In genomic region chr20:63668351-63668750, GRCh38 we compare ENCODE assay signal across 39 cellular contexts. TPM values are rescaled to one million over a fixed set of nuclear protein-coding genes. Genes with fewer than 3 reads are reported as not detected.
"Had no signal": no experiment of that assay in that cellular context is flagged by ENCODE, and none has a peak within 500 bp of the region (broad histone marks: within the 10 kb centered on the region; RNA-seq: fewer than 3 reads in every experiment).

No MANE protein-coding gene starts in this region.

- H3K27ac ChIP-seq: ascending aorta, cardiac muscle cell, VCaP had no signal

- H3K4me1 Mint-ChIP-seq: activated B cell treated with CpG ODN at 0.5 μM for 24 hours; activated CD4-positive, alpha-beta T cell treated with anti-CD3 and anti-CD28 coated beads, Interleukin-2, amount 10 ng/mL, durations not matched to agents 24 days and 14 days; activated naive CD4-positive, alpha-beta T cell treated with anti-CD3 and anti-CD28 coated beads, Interleukin-2, amount 10 ng/mL, durations not matched to agents 7 days and 5 days; activated naive CD4-positive, alpha-beta T cell treated with anti-CD3 and anti-CD28 coated beads, Interleukin-2, amount 50 U/mL, for 24 hours; activated naive CD8-positive, alpha-beta T cell treated with anti-CD3 and anti-CD28 coated beads, Interleukin-2, amount 10 ng/mL, durations not matched to agents 7 days and 5 days; activated naive CD8-positive, alpha-beta T cell treated with anti-CD3 and anti-CD28 coated beads, Interleukin-2, amount 50 U/mL, for 24 hours; activated T-helper 17 cell treated with anti-CD3 and anti-CD28 coated beads, Interleukin-2, amount 50 U/mL, for 72 hours; T-cell had no signal

- H3K4me3 Mint-ChIP-seq: activated B cell treated with CpG ODN at 0.5 μM for 24 hours; activated CD4-positive, alpha-beta memory T cell treated with anti-CD3 and anti-CD28 coated beads for 36 hours; activated CD4-positive, alpha-beta T cell treated with anti-CD3 and anti-CD28 coated beads, Interleukin-2, amount 10 ng/mL, durations not matched to agents 24 days and 14 days; activated CD8-positive, alpha-beta T cell treated with anti-CD3 and anti-CD28 coated beads for 36 hours; activated naive CD4-positive, alpha-beta T cell treated with anti-CD3 and anti-CD28 coated beads, Interleukin-2, amount 10 ng/mL, durations not matched to agents 7 days and 5 days; activated naive CD4-positive, alpha-beta T cell treated with anti-CD3 and anti-CD28 coated beads, Interleukin-2, amount 50 U/mL, for 24 hours; activated naive CD8-positive, alpha-beta T cell; activated naive CD8-positive, alpha-beta T cell treated with anti-CD3 and anti-CD28 coated beads, Interleukin-2, amount 10 ng/mL, durations not matched to agents 7 days and 5 days; activated naive CD8-positive, alpha-beta T cell treated with anti-CD3 and anti-CD28 coated beads, Interleukin-2, amount 50 U/mL, for 24 hours; activated T-cell treated with anti-CD3 and anti-CD28 coated beads, Interleukin-2, amount 50 U/mL, for 4 hours; activated T-cell treated with anti-CD3 and anti-CD28 coated beads, Interleukin-2, amount 50 U/mL, for 72 hours; activated T-helper 1 cell treated with anti-CD3 and anti-CD28 coated beads, Interleukin-12 subunit alpha, Interleukin-12 subunit beta, Interleukin-2, Interleukin-4 antibody, amounts not matched to agents 30 ng/mL and 10 ng/mL and 1 ng/mL, durations not matched to agents 14 hours and 24 hours and 36 hours; activated T-helper 17 cell treated with anti-CD3 and anti-CD28 coated beads, Interleukin-2, amount 50 U/mL, for 72 hours; brain; central memory CD8-positive, alpha-beta T cell; T-cell; T-helper 17 cell had no signal

- ATAC-seq: activated CD8-positive, alpha-beta T cell treated with anti-CD3 and anti-CD28 coated beads for 36 hours; activated naive CD8-positive, alpha-beta T cell treated with anti-CD3 and anti-CD28 coated beads, Interleukin-2, amount 50 U/mL, for 24 hours; activated T-cell treated with anti-CD3 and anti-CD28 coated beads, Interleukin-2, amount 50 U/mL, for 4 hours; activated T-cell treated with anti-CD3 and anti-CD28 coated beads, Interleukin-2, amount 50 U/mL, for 72 hours; activated T-helper 17 cell treated with anti-CD3 and anti-CD28 coated beads, Interleukin-2, amount 50 U/mL, for 72 hours; T-cell; T-helper 17 cell had no signal

- H3K4me1 ChIP-seq: ascending aorta had no signal

- H3K27ac Mint-ChIP-seq: activated B cell treated with CpG ODN at 0.5 μM for 24 hours; activated CD4-positive, alpha-beta memory T cell treated with anti-CD3 and anti-CD28 coated beads for 36 hours; activated CD4-positive, alpha-beta T cell treated with anti-CD3 and anti-CD28 coated beads, Interleukin-2, amount 10 ng/mL, durations not matched to agents 24 days and 14 days; activated CD8-positive, alpha-beta T cell treated with anti-CD3 and anti-CD28 coated beads for 36 hours; activated naive CD4-positive, alpha-beta T cell treated with anti-CD3 and anti-CD28 coated beads, Interleukin-2, amount 10 ng/mL, durations not matched to agents 7 days and 5 days; activated naive CD4-positive, alpha-beta T cell treated with anti-CD3 and anti-CD28 coated beads, Interleukin-2, amount 50 U/mL, for 24 hours; activated naive CD8-positive, alpha-beta T cell; activated naive CD8-positive, alpha-beta T cell treated with anti-CD3 and anti-CD28 coated beads, Interleukin-2, amount 10 ng/mL, durations not matched to agents 7 days and 5 days; activated naive CD8-positive, alpha-beta T cell treated with anti-CD3 and anti-CD28 coated beads, Interleukin-2, amount 50 U/mL, for 24 hours; activated T-cell treated with anti-CD3 and anti-CD28 coated beads, Interleukin-2, amount 50 U/mL, for 72 hours; activated T-helper 1 cell treated with anti-CD3 and anti-CD28 coated beads, Interleukin-12 subunit alpha, Interleukin-12 subunit beta, Interleukin-2, Interleukin-4 antibody, amounts not matched to agents 30 ng/mL and 10 ng/mL and 1 ng/mL, durations not matched to agents 14 hours and 24 hours and 36 hours; activated T-helper 17 cell treated with anti-CD3 and anti-CD28 coated beads, Interleukin-2, amount 50 U/mL, for 72 hours; T-cell; T-helper 17 cell had no signal

- H3K27me3 ChIP-seq: ascending aorta, cardiac muscle cell had no signal

- DNase-seq: activated B cell treated with CpG ODN at 0.5 μM for 24 hours; activated CD4-positive, alpha-beta memory T cell treated with anti-CD3 and anti-CD28 coated beads for 36 hours; activated CD4-positive, alpha-beta T cell treated with anti-CD3 and anti-CD28 coated beads for 4 hours; activated CD4-positive, alpha-beta T cell treated with anti-CD3 and anti-CD28 coated beads, Interleukin-2, amount 10 ng/mL, durations not matched to agents 24 days and 14 days; activated CD4-positive, alpha-beta T cell treated with anti-CD3 and anti-CD28 coated beads, Interleukin-2, amount 50 U/mL, for 1 hour; activated CD4-positive, alpha-beta T cell treated with anti-CD3 and anti-CD28 coated beads, Interleukin-2, amount 50 U/mL, for 4 hours; activated CD4-positive, CD25-positive, alpha-beta regulatory T cell treated with anti-CD3 and anti-CD28 coated beads, Interleukin-2, amount 50 U/mL, for 72 hours; activated CD8-positive, alpha-beta memory T cell treated with anti-CD3 and anti-CD28 coated beads, Interleukin-2, amount 50 U/mL, for 4 hours; activated CD8-positive, alpha-beta T cell treated with anti-CD3 and anti-CD28 coated beads for 36 hours; activated gamma-delta T cell; activated naive CD4-positive, alpha-beta T cell treated with anti-CD3 and anti-CD28 coated beads, Interleukin-2, amount 10 ng/mL, durations not matched to agents 7 days and 5 days; activated naive CD4-positive, alpha-beta T cell treated with Interleukin-2 at 50 U/mL for 16 hours; activated naive CD8-positive, alpha-beta T cell treated with anti-CD3 and anti-CD28 coated beads, Interleukin-2, amount 10 ng/mL, durations not matched to agents 7 days and 5 days; activated naive CD8-positive, alpha-beta T cell treated with anti-CD3 and anti-CD28 coated beads, Interleukin-2, amount 50 U/mL, for 24 hours; activated T-cell treated with anti-CD3 and anti-CD28 coated beads for 4 hours; activated T-cell treated with anti-CD3 and anti-CD28 coated beads, Interleukin-2, amount 50 U/mL, for 1 hour; activated T-cell treated with anti-CD3 and anti-CD28 coated beads, Interleukin-2, amount 50 U/mL, for 4 hours; activated T-cell treated with anti-CD3 and anti-CD28 coated beads, Interleukin-2, amount 50 U/mL, for 72 hours; amygdala; anterior cingulate cortex; caudate nucleus; cerebellar nuclear complex; T-cell; T-helper 17 cell; T1000 had no signal

- H3K4me3 ChIP-seq: ascending aorta, cardiac muscle cell had no signal

- H3K9me3 Mint-ChIP-seq: activated B cell treated with CpG ODN at 0.5 μM for 24 hours; activated CD4-positive, alpha-beta memory T cell treated with anti-CD3 and anti-CD28 coated beads for 36 hours; activated CD4-positive, alpha-beta T cell treated with anti-CD3 and anti-CD28 coated beads, Interleukin-2, amount 10 ng/mL, durations not matched to agents 24 days and 14 days; activated CD8-positive, alpha-beta T cell treated with anti-CD3 and anti-CD28 coated beads for 36 hours; activated naive CD4-positive, alpha-beta T cell treated with anti-CD3 and anti-CD28 coated beads, Interleukin-2, amount 10 ng/mL, durations not matched to agents 7 days and 5 days; activated naive CD4-positive, alpha-beta T cell treated with anti-CD3 and anti-CD28 coated beads, Interleukin-2, amount 50 U/mL, for 24 hours; activated naive CD8-positive, alpha-beta T cell treated with anti-CD3 and anti-CD28 coated beads, Interleukin-2, amount 10 ng/mL, durations not matched to agents 7 days and 5 days; activated naive CD8-positive, alpha-beta T cell treated with anti-CD3 and anti-CD28 coated beads, Interleukin-2, amount 50 U/mL, for 24 hours; activated T-cell treated with anti-CD3 and anti-CD28 coated beads, Interleukin-2, amount 50 U/mL, for 4 hours; activated T-cell treated with anti-CD3 and anti-CD28 coated beads, Interleukin-2, amount 50 U/mL, for 72 hours; activated T-helper 1 cell treated with anti-CD3 and anti-CD28 coated beads, Interleukin-12 subunit alpha, Interleukin-12 subunit beta, Interleukin-2, Interleukin-4 antibody, amounts not matched to agents 30 ng/mL and 10 ng/mL and 1 ng/mL, durations not matched to agents 14 hours and 24 hours and 36 hours; activated T-helper 17 cell treated with anti-CD3 and anti-CD28 coated beads, Interleukin-2, amount 50 U/mL, for 72 hours; brain; central memory CD8-positive, alpha-beta T cell; T-cell had no signal

- H3K27me3 Mint-ChIP-seq: activated B cell treated with CpG ODN at 0.5 μM for 24 hours; activated CD4-positive, alpha-beta memory T cell treated with anti-CD3 and anti-CD28 coated beads for 36 hours; activated CD4-positive, alpha-beta T cell treated with anti-CD3 and anti-CD28 coated beads, Interleukin-2, amount 10 ng/mL, durations not matched to agents 24 days and 14 days; activated CD8-positive, alpha-beta T cell treated with anti-CD3 and anti-CD28 coated beads for 36 hours; activated naive CD4-positive, alpha-beta T cell treated with anti-CD3 and anti-CD28 coated beads, Interleukin-2, amount 10 ng/mL, durations not matched to agents 7 days and 5 days; activated naive CD4-positive, alpha-beta T cell treated with anti-CD3 and anti-CD28 coated beads, Interleukin-2, amount 50 U/mL, for 24 hours; activated naive CD8-positive, alpha-beta T cell; activated naive CD8-positive, alpha-beta T cell treated with anti-CD3 and anti-CD28 coated beads, Interleukin-2, amount 10 ng/mL, durations not matched to agents 7 days and 5 days; activated naive CD8-positive, alpha-beta T cell treated with anti-CD3 and anti-CD28 coated beads, Interleukin-2, amount 50 U/mL, for 24 hours; activated T-helper 17 cell treated with anti-CD3 and anti-CD28 coated beads, Interleukin-2, amount 50 U/mL, for 72 hours; brain; central memory CD8-positive, alpha-beta T cell; T-cell; T-helper 17 cell had no signal

- FAIRE-seq: bronchial epithelial cell, TTC549 had no signal

- H3K9me3 ChIP-seq: ascending aorta had no signal

RNA-seq across cellular contexts. Expression of gene STMN3, which starts 15.1 kb away (rescaled TPM):
- total RNA-seq: bronchial epithelial cell had no signal

RNA-seq across cellular contexts. Expression of gene TNFRSF6B, which starts 28.1 kb away (rescaled TPM):
- total RNA-seq: activated B cell treated with CpG ODN at 0.5 μM for 24 hours; activated CD4-positive, alpha-beta memory T cell treated with anti-CD3 and anti-CD28 coated beads for 36 hours; activated CD4-positive, alpha-beta T cell treated with anti-CD3 and anti-CD28 coated beads, Interleukin-2, amount 10 ng/mL, durations not matched to agents 24 days and 14 days; activated CD8-positive, alpha-beta memory T cell treated with anti-CD3 and anti-CD28 coated beads for 36 hours; activated CD8-positive, alpha-beta T cell treated with anti-CD3 and anti-CD28 coated beads for 36 hours; activated naive CD8-positive, alpha-beta T cell treated with anti-CD3 and anti-CD28 coated beads, Interleukin-2, amount 10 ng/mL, durations not matched to agents 7 days and 5 days; activated T-helper 1 cell treated with anti-CD3 and anti-CD28 coated beads, Interleukin-12 subunit alpha, Interleukin-12 subunit beta, Interleukin-2, Interleukin-4 antibody, amounts not matched to agents 30 ng/mL and 10 ng/mL and 1 ng/mL, durations not matched to agents 14 hours and 24 hours and 36 hours; activated T-helper 17 cell treated with anti-CD3 and anti-CD28 coated beads, Interleukin-2, amount 50 U/mL, for 72 hours; T-helper 1 cell treated with Interleukin-12 subunit alpha and Interleukin-12 subunit beta and Interleukin-4 antibody, amounts not matched to agents 30 ng/mL and 1 ng/mL, for 36 hours; T-helper 17 cell; T-helper 2 cell treated with Interferon-gamma antibody and Interleukin-4, amounts not matched to agents 100 ng/mL and 5 ng/mL, for 36 hours had no signal
